ENCODE assay signal across 9 cellular contexts in genomic region chr4:174230680-174231079, GRCh38.
"Had no signal": no experiment of that assay in that cellular context is flagged by ENCODE, and none has a peak within 500 bp of the region (broad histone marks: within the 10 kb centered on the region; RNA-seq: fewer than 3 reads in every experiment).

No MANE protein-coding gene starts in this region.

- ATAC-seq: HCT116, K562 had no signal

- DNase-seq: GM23248, GOT3, H7, IMR-90, Kasumi-1, KG1 had no signal

- FAIRE-seq: HTR-8/SVneo, K562 had no signal
